Comparison of ENCODE assay signal across 23 cellular contexts in the genomic region with DNA sequence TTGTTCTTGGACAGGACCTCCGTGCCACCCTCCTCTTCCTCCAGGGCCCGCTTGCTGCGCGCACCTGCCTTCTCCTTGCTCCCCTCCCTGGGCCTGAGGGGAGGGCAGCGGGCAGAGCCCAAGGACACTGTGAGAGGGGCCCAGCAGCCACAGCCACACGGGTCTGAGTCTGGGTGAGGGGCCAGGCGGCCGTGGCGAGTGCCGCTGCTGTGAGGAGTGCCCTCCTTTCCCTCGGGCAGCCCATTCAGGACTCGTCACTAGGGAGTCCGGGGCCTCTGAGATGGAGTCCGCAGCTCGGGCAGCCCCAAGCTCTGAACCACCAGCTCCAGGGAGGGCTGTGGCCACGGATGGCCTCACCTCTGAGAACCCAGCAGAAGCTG. TPM values are rescaled to one million over a fixed set of nuclear protein-coding genes. Genes with fewer than 3 reads are reported as not detected.
DNase-seq lines count a peak whose midpoint lies in the region; ATAC-seq, FAIRE-seq and TF ChIP-seq lines count a peak whose summit lies in the region.
"Had no signal": no experiment of that assay in that cellular context is flagged by ENCODE, and none has a peak within 500 bp of the region (broad histone marks: within the 10 kb centered on the region; RNA-seq: fewer than 3 reads in every experiment).

No MANE protein-coding gene starts in this region.

- H4K20me1 ChIP-seq in GM12878 (ENCODE audit: control insufficient read depth, insufficient read depth) (no peaks in the 10 kb centered on the region), osteoblast (ENCODE audit: insufficient read depth, low read length) (peaks cover 7% of the 10 kb centered on the region)

- 0 out of 2 replicates have a peak, but pooled peaks have one; percentile 4 for TF ChIP-seq POLR2A in GM12878 (IDR thresholded peaks at IDR 0.05; ENCODE audit: low read depth, low read length)

- H3K36me3 Mint-ChIP-seq in activated T-cell treated with anti-CD3 and anti-CD28 coated beads, Interleukin-2, amount 50 U/mL, for 24 hours (ENCODE audit: low read depth), result peaks cover 89% of the 10 kb centered on the region
- H3K36me3 Mint-ChIP-seq in activated T-cell treated with anti-CD3 and anti-CD28 coated beads, Interleukin-2, amount 50 U/mL, for 4 hours (ENCODE audit: insufficient read depth), result peaks cover 7% of the 10 kb centered on the region

- peak overlapping the region; percentile 55 for H3K27ac Mint-ChIP-seq in activated T-cell treated with anti-CD3 and anti-CD28 coated beads, Interleukin-2, amount 50 U/mL, for 24 hours
- H3K27ac Mint-ChIP-seq: CD4-positive, alpha-beta memory T cell had no signal

- no peak for TF ChIP-seq CTCF in GM06990 (IDR thresholded peaks at IDR 0.05; ENCODE audit: insufficient read depth, low read length, poor library complexity, severe bottlenecking)
- no peak for TF ChIP-seq CTCF in GM12878 (IDR thresholded peaks at IDR 0.05 in 2 of 3, conservative IDR thresholded peaks at IDR 0.05 in 1 of 3; ENCODE audit: control insufficient read depth in 2 of 3, extremely low read depth in 1 of 3, insufficient read depth in 1 of 3, low read depth in 3 of 3, low read length in 3 of 3)
- no peak for TF ChIP-seq CTCF in osteoblast (IDR thresholded peaks at IDR 0.05; ENCODE audit: extremely low read depth, low read depth, low read length)

- in situ Hi-C loops in GM12878 (cut with MboI), result no loop called here

- TF ChIP-seq RAD21 in GM12878 (IDR thresholded peaks at IDR 0.05; ENCODE audit: insufficient read depth, low read depth, low read length), result no peak

- BruUV-seq in GM12878 (replicated peaks; lab: Mats Ljungman, UMichigan), result no TSS peak

- intact Hi-C loops in GM12878 (cut with micrococcal nuclease; ENCODE audit: unreplicated experiment), result no loop called here

- H3K36me3 ChIP-seq in GM06990 (ENCODE audit: control insufficient read depth, insufficient read depth, low read length) (peaks cover 50% of the 10 kb centered on the region), GM12878 (ENCODE audit: control insufficient read depth in 2 of 2, insufficient read depth in 2 of 2, low read length in 1 of 2) (peaks cover 3 to 34% of the 10 kb centered on the region in 2 experiments), osteoblast (ENCODE audit: insufficient read depth, low read length) (peaks cover 44% of the 10 kb centered on the region)

- H2AFZ ChIP-seq in GM12878 (ENCODE audit: control insufficient read depth, low read depth, low read length) (no peak overlapping the region), osteoblast (ENCODE audit: low read length) (no peak overlapping the region)

- H3K79me2 ChIP-seq in GM12878 (ENCODE audit: control insufficient read depth, insufficient read depth, low read length), result peaks cover 9% of the 10 kb centered on the region
- peaks cover 19% of the 10 kb centered on the region for H3K79me2 ChIP-seq in osteoblast (ENCODE audit: insufficient read depth, low read length)

- no peak overlapping the region for H3K9ac ChIP-seq in GM12878 (ENCODE audit: control insufficient read depth, insufficient read depth, low read length)

- no peak for TF ChIP-seq EP300 in GM12878 (IDR thresholded peaks at IDR 0.05; ENCODE audit: borderline replicate concordance in 1 of 2, control insufficient read depth in 1 of 2, low read depth in 2 of 2, low read length in 2 of 2)

- FAIRE-seq in GM12878 (lab: Jason Lieb, UNC), result no peak
- FAIRE-seq: GM19239, HTR-8/SVneo, RCC 7860 had no signal

- H3K4me1 ChIP-seq in GM12878 (ENCODE audit: control insufficient read depth, insufficient read depth, low read length) (peaks cover 8% of the 10 kb centered on the region), osteoblast (ENCODE audit: insufficient read depth, low read length) (peaks cover 8% of the 10 kb centered on the region)
- H3K4me1 ChIP-seq: BE2C, HAP-1 had no signal

- no peaks in the 10 kb centered on the region for H3K27me3 Mint-ChIP-seq in activated T-cell treated with anti-CD3 and anti-CD28 coated beads, Interleukin-2, amount 50 U/mL, for 24 hours
- H3K27me3 Mint-ChIP-seq in activated T-cell treated with anti-CD3 and anti-CD28 coated beads, Interleukin-2, amount 50 U/mL, for 4 hours (ENCODE audit: low read depth), result no peaks in the 10 kb centered on the region
- H3K27me3 Mint-ChIP-seq: CD4-positive, alpha-beta memory T cell had no signal

- H3K9me3 ChIP-seq in GM12878 (replicated peaks; ENCODE audit: control insufficient read depth, insufficient read depth, low read length), result no peaks in the 10 kb centered on the region
- no peaks in the 10 kb centered on the region for H3K9me3 ChIP-seq in osteoblast (ENCODE audit: low read depth, low read length)
- H3K9me3 ChIP-seq: BE2C, HAP-1 had no signal

- H3K27me3 ChIP-seq in GM06990 (replicated peaks; ENCODE audit: control insufficient read depth, insufficient read depth, low read length), result no peaks in the 10 kb centered on the region
- no peaks in the 10 kb centered on the region for H3K27me3 ChIP-seq in GM12878 (replicated peaks in 1 of 2; ENCODE audit: control insufficient read depth in 2 of 2, insufficient read depth in 2 of 2, low read length in 1 of 2)
- no peaks in the 10 kb centered on the region for H3K27me3 ChIP-seq in osteoblast (ENCODE audit: insufficient read depth, low read length)
- H3K27me3 ChIP-seq: BE2C had no signal

- H3K4me2 ChIP-seq in GM12878 (ENCODE audit: control insufficient read depth, insufficient read depth), result no peak overlapping the region
- no peak overlapping the region for H3K4me2 ChIP-seq in osteoblast (ENCODE audit: insufficient read depth, low read length)

- no peak for DNase-seq in activated T-cell treated with anti-CD3 and anti-CD28 coated beads, Interleukin-2, amount 50 U/mL, for 24 hours
- no peak for DNase-seq in activated T-cell treated with anti-CD3 and anti-CD28 coated beads, Interleukin-2, amount 50 U/mL, for 4 hours
- DNase-seq in GM06990 (ENCODE audit: extremely low read depth, insufficient read length) (peak; percentile 13), GM12878 (ENCODE audit: low read depth, low spot score) (no peak), osteoblast (ENCODE audit: insufficient read length, low spot score, missing footprints) (peak; percentile 73), NOMO-1 treated with dmso at 0.1 percent for 144 hours (lab: John Stamatoyannopoulos, UW; ENCODE audit: unreplicated experiment) (no peak), DMS 273 (lab: John Stamatoyannopoulos, UW; ENCODE audit: unreplicated experiment) (no peak)
- DNase-seq: BE2C; KBM-7; NCI-H1105 treated with DMSO at 0.1 percent for 48 hours; NCI-H1694; NCI-H2081 treated with DMSO at 0.1 percent for 48 hours; NCI-H510A; NCI-H748 treated with DMSO at 0.1 percent for 48 hours; NK-92 treated with Interleukin-12 subunit alpha and Interleukin-12 subunit beta, amount 100 ng/mL, for 24 hours; SHP77 treated with DMSO at 0.1 percent for 48 hours had no signal

- no peak overlapping the region for H3K4me3 Mint-ChIP-seq in activated T-cell treated with anti-CD3 and anti-CD28 coated beads, Interleukin-2, amount 50 U/mL, for 24 hours
- H3K4me3 Mint-ChIP-seq in activated T-cell treated with anti-CD3 and anti-CD28 coated beads, Interleukin-2, amount 50 U/mL, for 4 hours, result no peak overlapping the region

- H3K4me3 ChIP-seq in GM06990 (replicated peaks; ENCODE audit: low read depth, low read length), result no peak overlapping the region
- no peak overlapping the region for H3K4me3 ChIP-seq in GM12878
- H3K4me3 ChIP-seq in osteoblast (ENCODE audit: insufficient read depth, low read length), result no peak overlapping the region
- H3K4me3 ChIP-seq: HAP-1 had no signal

- H3K27ac ChIP-seq in GM12878 (ENCODE audit: control insufficient read depth, insufficient read depth) (no peak overlapping the region), osteoblast (ENCODE audit: low read depth, low read length) (no peak overlapping the region)

- H3K4me1 Mint-ChIP-seq in activated T-cell treated with anti-CD3 and anti-CD28 coated beads, Interleukin-2, amount 50 U/mL, for 24 hours (ENCODE audit: low read depth), result peaks cover 9% of the 10 kb centered on the region
- H3K4me1 Mint-ChIP-seq in activated T-cell treated with anti-CD3 and anti-CD28 coated beads, Interleukin-2, amount 50 U/mL, for 4 hours (ENCODE audit: low read depth), result peaks cover 7% of the 10 kb centered on the region

- ATAC-seq in activated T-cell treated with anti-CD3 and anti-CD28 coated beads, Interleukin-2, amount 50 U/mL, for 4 hours, result no peak
- no peak for ATAC-seq in GM12878
- no peak for ATAC-seq in GM18511 (IDR thresholded peaks at IDR 0.05; ENCODE audit: unreplicated experiment)

- no peaks in the 10 kb centered on the region for H3K9me3 Mint-ChIP-seq in activated T-cell treated with anti-CD3 and anti-CD28 coated beads, Interleukin-2, amount 50 U/mL, for 24 hours
- H3K9me3 Mint-ChIP-seq in activated T-cell treated with anti-CD3 and anti-CD28 coated beads, Interleukin-2, amount 50 U/mL, for 4 hours, result no peaks in the 10 kb centered on the region

- POLR2A ChIA-PET in GM12878 (lab: Charles Lee), result no interaction called here

- CTCF ChIA-PET in GM12878 (lab: Yijun Ruan, JAX), result interaction anchor here (1.1 kb wide), 1 partner anchor 22 kb away, joined by 3 read pairs; a partner anchor contains a TSS

- WGBS in GM12878 (ENCODE audit: insufficient coverage, insufficient replicate concordance, low lambda C conversion rate, missing lambda C conversion rate), result 77% methylated on average over 16 of the region's 16 CpGs

- RAD21 ChIA-PET in GM12878 (lab: Charles Lee; ENCODE audit: unreplicated experiment), result no interaction called here

- SMC1A ChIA-PET in GM12878 (lab: Charles Lee; ENCODE audit: uncharacterized antibody, unreplicated experiment), result no interaction called here

RNA-seq across cellular contexts. Expression of a gene that starts 5.6 kb away (rescaled TPM):
- 100 to 1,000 TPM; 323 to 369 (median 326) TPM for total RNA-seq in activated T-cell treated with anti-CD3 and anti-CD28 coated beads, Interleukin-2, amount 50 U/mL, for 4 hours
- 56.8 and 75.9 TPM in 2 replicates for total RNA-seq in GM12878 (2013; cell fraction: nucleolus; rRNA removed)
- 107 and 132 TPM in 2 replicates for total RNA-seq in GM12878 (2014; rRNA removed)
- 43.3 and 50.3 TPM in 2 replicates for total RNA-seq in GM12878 (2014; rRNA removed; fragmentation: Illumina TruSeq; extraction: Trizol)
- 137 and 157 TPM in 2 replicates for total RNA-seq in GM12878 (2021)
- polyA plus RNA-seq in GM12878 (2011; ENCODE audit: low read depth), result 52.5 TPM
- polyA plus RNA-seq in GM12878 (2011; rRNA removed), result 21.0 and 42.6 TPM in 2 replicates
- polyA plus RNA-seq in GM12878 (2011; cell fraction: cytosol; rRNA removed), result 77.7 and 101 TPM in 2 replicates
- polyA plus RNA-seq in GM12878 (2011; cell fraction: nucleus; rRNA removed), result 285 and 360 TPM in 2 replicates
- 61.7 and 71.7 TPM in 2 replicates for polyA plus RNA-seq in GM12878 (2012)
- polyA plus RNA-seq in GM12878 (2014; fragmentation: Illumina TruSeq; extraction: Trizol), result 13.8 and 46.5 TPM in 2 replicates
- polyA plus RNA-seq in GM12878 (2014; fragmentation: Nextera tagmentation; extraction: Ambion mirVana), result 10 to 100 TPM in 1 of 2 experiments, 1 to 10 TPM in 1; 6.1 to 15.3 TPM
- polyA plus RNA-seq in GM12878 (2014; rRNA removed), result 147 and 155 TPM in 2 replicates
- polyA plus RNA-seq in GM12878 (2016; fragmentation: Nextera tagmentation; extraction: Ambion mirVana), result 10 to 100 TPM in 1 of 2 experiments, 1 to 10 TPM in 1; 9.7 to 25.4 TPM
- polyA minus RNA-seq in GM12878 (2011; rRNA and poly(A)+ RNA removed), result 23.4 and 40.3 TPM in 2 replicates
- polyA minus RNA-seq in GM12878 (2011; cell fraction: cytosol; rRNA and poly(A)+ RNA removed), result 25.4 and 29.1 TPM in 2 replicates
- 63.5 and 104 TPM in 2 replicates for polyA minus RNA-seq in GM12878 (2011; cell fraction: nucleus; rRNA and poly(A)+ RNA removed)
- 43.8 and 43.9 TPM in 2 replicates for total RNA-seq in osteoblast

RNA-seq across cellular contexts. Expression of a gene that starts 8.3 kb away (rescaled TPM):
- 100 to 1,000 TPM; 172 to 183 (median 177) TPM for total RNA-seq in activated T-cell treated with anti-CD3 and anti-CD28 coated beads, Interleukin-2, amount 50 U/mL, for 4 hours
- total RNA-seq in GM12878 (2013; cell fraction: nucleolus; rRNA removed), result 41.6 and 44.7 TPM in 2 replicates
- total RNA-seq in GM12878 (2014; rRNA removed) (110 and 131 TPM in 2 replicates), GM12878 (2014; rRNA removed; fragmentation: Illumina TruSeq; extraction: Trizol) (35.1 and 37.1 TPM in 2 replicates), GM12878 (2021) (113 and 122 TPM in 2 replicates), osteoblast (90.2 and 93.7 TPM in 2 replicates)
- polyA plus RNA-seq in GM12878 (2011; ENCODE audit: low read depth), result 21.3 TPM
- polyA plus RNA-seq in GM12878 (2011; rRNA removed) (14.3 and 53.3 TPM in 2 replicates), GM12878 (2014; fragmentation: Illumina TruSeq; extraction: Trizol) (7.5 and 32.8 TPM in 2 replicates), GM12878 (2014; fragmentation: Nextera tagmentation; extraction: Ambion mirVana) (10 to 100 TPM in 1 of 2 experiments, 1 to 10 TPM in 1; 2.2 to 11.5 TPM), GM12878 (2014; rRNA removed) (102 and 119 TPM in 2 replicates), GM12878 (2016; fragmentation: Nextera tagmentation; extraction: Ambion mirVana) (100 to 1,000 TPM; 119 to 146 TPM)
- polyA plus RNA-seq in GM12878 (2011; cell fraction: cytosol; rRNA removed), result 65.9 and 98.5 TPM in 2 replicates
- polyA plus RNA-seq in GM12878 (2011; cell fraction: nucleus; rRNA removed), result 198 and 262 TPM in 2 replicates
- polyA plus RNA-seq in GM12878 (2012), result 41.2 and 44.0 TPM in 2 replicates
- 50.1 and 72.3 TPM in 2 replicates for polyA minus RNA-seq in GM12878 (2011; rRNA and poly(A)+ RNA removed)
- 44.1 and 45.0 TPM in 2 replicates for polyA minus RNA-seq in GM12878 (2011; cell fraction: cytosol; rRNA and poly(A)+ RNA removed)
- 42.7 and 84.3 TPM in 2 replicates for polyA minus RNA-seq in GM12878 (2011; cell fraction: nucleus; rRNA and poly(A)+ RNA removed)

RNA-seq across cellular contexts. Expression of a gene that starts 8.4 kb away (rescaled TPM):
- 10 to 100 TPM; 20.3 to 21.5 (median 20.4) TPM for total RNA-seq in activated T-cell treated with anti-CD3 and anti-CD28 coated beads, Interleukin-2, amount 50 U/mL, for 4 hours
- 23.5 and 23.7 TPM in 2 replicates for total RNA-seq in GM12878 (2013; cell fraction: nucleolus; rRNA removed)
- total RNA-seq in GM12878 (2014; rRNA removed), result 14.5 and 14.8 TPM in 2 replicates
- total RNA-seq in GM12878 (2014; rRNA removed; fragmentation: Illumina TruSeq; extraction: Trizol), result 5.2 and 7.8 TPM in 2 replicates
- total RNA-seq in GM12878 (2021), result 17.7 and 19.6 TPM in 2 replicates
- 10.9 TPM for polyA plus RNA-seq in GM12878 (2011; ENCODE audit: low read depth)
- 4.4 and 7.1 TPM in 2 replicates for polyA plus RNA-seq in GM12878 (2011; rRNA removed)
- polyA plus RNA-seq in GM12878 (2011; cell fraction: cytosol; rRNA removed), result 6.6 and 12.0 TPM in 2 replicates
- polyA plus RNA-seq in GM12878 (2011; cell fraction: nucleus; rRNA removed), result 83.6 and 89.3 TPM in 2 replicates
- polyA plus RNA-seq in GM12878 (2012), result 20.4 and 23.3 TPM in 2 replicates
- 1.3 and 7.2 TPM in 2 replicates for polyA plus RNA-seq in GM12878 (2014; fragmentation: Illumina TruSeq; extraction: Trizol)
- under 1 TPM; 0.10 to 0.93 TPM for polyA plus RNA-seq in GM12878 (2014; fragmentation: Nextera tagmentation; extraction: Ambion mirVana)
- 19.0 and 22.4 TPM in 2 replicates for polyA plus RNA-seq in GM12878 (2014; rRNA removed)
- 1 to 10 TPM; 1.6 to 2.6 TPM for polyA plus RNA-seq in GM12878 (2016; fragmentation: Nextera tagmentation; extraction: Ambion mirVana)
- 2.4 and 4.8 TPM in 2 replicates for polyA minus RNA-seq in GM12878 (2011; rRNA and poly(A)+ RNA removed)
- polyA minus RNA-seq in GM12878 (2011; cell fraction: cytosol; rRNA and poly(A)+ RNA removed), result 2.9 and 4.4 TPM in 2 replicates
- polyA minus RNA-seq in GM12878 (2011; cell fraction: nucleus; rRNA and poly(A)+ RNA removed), result 8.1 and 8.2 TPM in 2 replicates
- total RNA-seq in osteoblast, result 46.3 and 52.7 TPM in 2 replicates

RNA-seq across cellular contexts. Expression of a gene that starts 22.5 kb away (rescaled TPM):
- total RNA-seq in activated T-cell treated with anti-CD3 and anti-CD28 coated beads, Interleukin-2, amount 50 U/mL, for 4 hours, result 10 to 100 TPM; 74.2 to 88.6 (median 76.9) TPM
- 13.4 and 14.9 TPM in 2 replicates for total RNA-seq in GM12878 (2013; cell fraction: nucleolus; rRNA removed)
- total RNA-seq in GM12878 (2014; rRNA removed) (80.8 and 85.8 TPM in 2 replicates), GM12878 (2014; rRNA removed; fragmentation: Illumina TruSeq; extraction: Trizol) (32.4 and 39.9 TPM in 2 replicates), GM12878 (2021) (110 and 119 TPM in 2 replicates), osteoblast (23.9 and 31.8 TPM in 2 replicates)
- polyA plus RNA-seq in GM12878 (2011; ENCODE audit: low read depth), result 79.4 TPM
- polyA plus RNA-seq in GM12878 (2011; rRNA removed) (29.9 and 66.6 TPM in 2 replicates), GM12878 (2014; fragmentation: Illumina TruSeq; extraction: Trizol) (45.6 and 92.0 TPM in 2 replicates), GM12878 (2014; fragmentation: Nextera tagmentation; extraction: Ambion mirVana) (10 to 100 TPM; 12.3 to 44.8 TPM), GM12878 (2014; rRNA removed) (128 and 151 TPM in 2 replicates), GM12878 (2016; fragmentation: Nextera tagmentation; extraction: Ambion mirVana) (100 to 1,000 TPM; 122 to 139 TPM)
- 188 and 195 TPM in 2 replicates for polyA plus RNA-seq in GM12878 (2011; cell fraction: cytosol; rRNA removed)
- 136 and 154 TPM in 2 replicates for polyA plus RNA-seq in GM12878 (2011; cell fraction: nucleus; rRNA removed)
- polyA plus RNA-seq in GM12878 (2012), result 73.6 and 79.6 TPM in 2 replicates
- polyA minus RNA-seq in GM12878 (2011; rRNA and poly(A)+ RNA removed), result 53.5 and 69.9 TPM in 2 replicates
- 23.2 and 25.8 TPM in 2 replicates for polyA minus RNA-seq in GM12878 (2011; cell fraction: cytosol; rRNA and poly(A)+ RNA removed)
- polyA minus RNA-seq in GM12878 (2011; cell fraction: nucleus; rRNA and poly(A)+ RNA removed), result 21.6 and 34.3 TPM in 2 replicates

RNA-seq across cellular contexts. Expression of a gene that starts 28.5 kb away (rescaled TPM):
- total RNA-seq in activated T-cell treated with anti-CD3 and anti-CD28 coated beads, Interleukin-2, amount 50 U/mL, for 4 hours, result 1 to 10 TPM; 4.1 to 7.7 (median 4.8) TPM
- total RNA-seq in GM12878 (2013; cell fraction: nucleolus; rRNA removed), result 2.7 and 4.9 TPM in 2 replicates
- 23.5 and 29.8 TPM in 2 replicates for total RNA-seq in GM12878 (2014; rRNA removed)
- total RNA-seq in GM12878 (2014; rRNA removed; fragmentation: Illumina TruSeq; extraction: Trizol), result 9.0 and 9.2 TPM in 2 replicates
- 14.6 and 16.2 TPM in 2 replicates for total RNA-seq in GM12878 (2021)
- 0.71 TPM for polyA plus RNA-seq in GM12878 (2011; ENCODE audit: low read depth)
- polyA plus RNA-seq in GM12878 (2011; rRNA removed), result 1.2 and 4.2 TPM in 2 replicates
- 4.7 and 7.5 TPM in 2 replicates for polyA plus RNA-seq in GM12878 (2011; cell fraction: cytosol; rRNA removed)
- 33.2 and 47.4 TPM in 2 replicates for polyA plus RNA-seq in GM12878 (2011; cell fraction: nucleus; rRNA removed)
- 3.4 and 4.9 TPM in 2 replicates for polyA plus RNA-seq in GM12878 (2012)
- polyA plus RNA-seq in GM12878 (2014; fragmentation: Illumina TruSeq; extraction: Trizol), result 2.8 and 9.8 TPM in 2 replicates
- polyA plus RNA-seq in GM12878 (2014; fragmentation: Nextera tagmentation; extraction: Ambion mirVana), result under 1 TPM; 0.11 to 0.16 TPM
- 32.9 and 39.8 TPM in 2 replicates for polyA plus RNA-seq in GM12878 (2014; rRNA removed)
- 1 to 10 TPM; 1.7 TPM for polyA plus RNA-seq in GM12878 (2016; fragmentation: Nextera tagmentation; extraction: Ambion mirVana)
- polyA minus RNA-seq in GM12878 (2011; rRNA and poly(A)+ RNA removed), result 0.44 and 1.0 TPM in 2 replicates
- polyA minus RNA-seq in GM12878 (2011; cell fraction: cytosol; rRNA and poly(A)+ RNA removed), result 3.1 TPM in 1 of 2 replicates, not detected in the other
- polyA minus RNA-seq in GM12878 (2011; cell fraction: nucleus; rRNA and poly(A)+ RNA removed), result 2.3 and 4.8 TPM in 2 replicates
- total RNA-seq in osteoblast, result 0.59 and 1.8 TPM in 2 replicates
- total RNA-seq: A172 had no signal

Comparison
In these comparisons a context has a peak if more than half of its experiments do, and no peak if none do; other contexts are left out.
1. DNase-seq: peak in GM06990 (single experiment) and osteoblast (single experiment); none in activated T-cell treated with anti-CD3 and anti-CD28 coated beads, Interleukin-2, amount 50 U/mL, for 24 hours (single experiment), activated T-cell treated with anti-CD3 and anti-CD28 coated beads, Interleukin-2, amount 50 U/mL, for 4 hours (single experiment), GM12878 (single experiment), NOMO-1 treated with dmso at 0.1 percent for 144 hours (single experiment) and DMS 273 (single experiment).